ENCODE assay signal across 7 cellular contexts in genomic region chr11:69912911-69913451, GRCh38.
DNase-seq lines count a peak whose midpoint lies in the region; FAIRE-seq and TF ChIP-seq lines count a peak whose summit lies in the region.

No MANE protein-coding gene starts in this region.

- H3K4me1 ChIP-seq in colonic mucosa: no peaks in the 10 kb centered on the region
- H3K4me1 ChIP-seq in kidney (ENCODE audit: control insufficient read depth in 1 of 2, insufficient read depth in 1 of 2, low read depth in 1 of 2, low read length in 2 of 2): peaks cover 0 to 13% of the 10 kb centered on the region in 2 donors

- H3K27me3 ChIP-seq in colonic mucosa: no peaks in the 10 kb centered on the region

- intact Hi-C loops in colonic mucosa (cut with DNase I): no loop called here
- intact Hi-C loops in posterior vena cava (cut with DNase I): loop anchor here in 1 of 2 donors (2.0 kb wide), 1 partner anchor 284 kb away; no protein-coding TSS in a partner anchor
- intact Hi-C loops in kidney (cut with DNase I): no loop called here

- H3K27ac ChIP-seq in colonic mucosa: no peak overlapping the region
- no peak overlapping the region for H3K27ac ChIP-seq in kidney (ENCODE audit: low read depth in 2 of 2, low read length in 2 of 2)

- peak; percentile 34 for TF ChIP-seq CTCF in GM12865 (IDR thresholded peaks at IDR 0.05; ENCODE audit: insufficient read depth, low read depth, low read length, missing control alignments)
- TF ChIP-seq CTCF in colonic mucosa (IDR thresholded peaks at IDR 0.05): peak; percentile 28
- TF ChIP-seq CTCF in kidney (IDR thresholded peaks at IDR 0.05; ENCODE audit: borderline replicate concordance, extremely low read depth, insufficient read depth): no peak

- no peak for FAIRE-seq in RCC 7860 (lab: Jason Lieb, UNC)
- FAIRE-seq in kidney (lab: Jason Lieb, UNC): no peak

- H3K4me3 ChIP-seq in GM12865 (ENCODE audit: low read depth, low read length) (no peak overlapping the region), colonic mucosa (no peak overlapping the region), kidney (ENCODE audit: low read length in 2 of 2) (no peak overlapping the region)

- H3K9me3 ChIP-seq in colonic mucosa (no peaks in the 10 kb centered on the region), kidney (ENCODE audit: control insufficient read depth in 1 of 2, low read length in 2 of 2) (no peaks in the 10 kb centered on the region)

- H3K9ac ChIP-seq in colonic mucosa (ENCODE audit: low read depth in 2 of 2, low read length in 2 of 2) (no peak overlapping the region), kidney (ENCODE audit: low read length in 2 of 2) (no peak overlapping the region)

- H3K36me3 ChIP-seq in colonic mucosa (no peaks in the 10 kb centered on the region), kidney (ENCODE audit: control insufficient read depth in 1 of 2, insufficient read depth in 2 of 2, low read length in 2 of 2) (no peaks in the 10 kb centered on the region)

- DNase-seq in GM12865 (ENCODE audit: low read depth) (peak; percentile 18), M059J (ENCODE audit: low read depth) (peak; percentile 40), colonic mucosa (no peak), posterior vena cava (ENCODE audit: low spot score) (peak; percentile 62), RCC 7860 (ENCODE audit: low spot score) (no peak), NCI-H1105 treated with DMSO at 0.1 percent for 48 hours (lab: John Stamatoyannopoulos, UW) (no peak), kidney (no peak)

Comparison
In these comparisons a context has a peak if more than half of its experiments do, and no peak if none do; other contexts are left out.
1. DNase-seq: peak in GM12865 (single experiment), M059J (single experiment) and posterior vena cava (single experiment); none in colonic mucosa (single experiment), RCC 7860 (single experiment), NCI-H1105 treated with DMSO at 0.1 percent for 48 hours (single experiment) and kidney (single experiment).